1 cellular context compared by ENCODE assay signal in the genomic region with DNA sequence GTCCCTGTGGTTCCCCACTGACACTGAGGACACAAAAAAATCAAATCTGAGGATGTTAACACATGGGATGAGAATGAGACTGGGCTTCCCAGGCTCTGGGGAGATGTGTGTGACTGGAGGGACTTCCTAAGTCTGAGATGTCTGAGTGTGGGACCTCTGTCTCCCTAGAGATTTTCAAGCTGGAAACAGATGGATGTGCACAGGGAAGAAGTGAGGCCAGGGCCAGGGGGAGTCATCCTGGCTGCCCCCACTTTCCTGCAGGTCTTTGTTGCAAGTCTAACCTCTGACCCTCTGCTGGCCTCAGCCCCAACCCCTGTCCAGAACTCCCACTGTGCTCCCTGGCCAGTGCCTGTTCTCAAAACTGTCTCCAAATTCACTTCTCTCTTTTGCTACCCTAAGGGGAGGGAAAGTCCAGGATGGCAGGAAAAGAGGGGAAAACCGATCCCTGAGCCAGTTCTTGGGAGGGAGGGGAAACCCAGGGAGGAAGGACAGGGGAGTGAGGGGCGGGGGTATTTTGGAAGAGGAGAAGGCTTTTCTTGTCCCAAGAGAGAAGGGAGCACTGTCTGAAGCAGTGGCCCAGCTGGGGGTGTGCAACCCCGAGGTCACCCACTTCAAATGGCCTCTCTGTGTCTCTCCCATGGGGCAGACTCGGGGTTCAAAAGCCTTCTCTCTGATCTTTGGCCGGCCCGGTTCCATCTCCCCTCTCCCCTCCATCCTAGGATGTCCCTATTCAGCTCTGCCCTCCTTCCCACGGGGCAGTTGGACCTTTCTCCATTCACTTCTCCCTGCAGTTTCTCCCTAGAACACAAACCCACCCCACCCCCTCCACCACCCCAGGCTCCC.
TF ChIP-seq lines count a peak whose summit lies in the region.

No MANE protein-coding gene starts in this region.

TF ChIP-seq in K562, 482 proteins besides CTCF, POLR2A, EP300 and RAD21 (continues in another document):
- TF ChIP-seq JUN (IDR thresholded peaks at IDR 0.05; ENCODE audit: borderline replicate concordance, low read depth, low read length) (no peak), JUN (CRISPR knock-in tag; IDR thresholded peaks at IDR 0.05; ENCODE audit: borderline replicate concordance) (peak; percentile 77; the same call in 1 of the 2 replicates), FOXA3 (CRISPR knock-in tag; conservative IDR thresholded peaks at IDR 0.05 in 1 of 2, IDR thresholded peaks at IDR 0.05 in 1 of 2) (peak in 1 of 2 experiments; percentile 71; a peak in 2 of 4 replicates), TEAD4 (IDR thresholded peaks at IDR 0.05; ENCODE audit: low read length) (no peak), TEAD4 (CRISPR knock-in tag; IDR thresholded peaks at IDR 0.05; ENCODE audit: borderline replicate concordance) (peak; percentile 48; the same call in 1 of the 2 replicates), HDGF (IDR thresholded peaks at IDR 0.05) (0 out of 2 replicates have a peak, but pooled peaks have one; percentile 2), ZNF263 (CRISPR knock-in tag; IDR thresholded peaks at IDR 0.05; ENCODE audit: borderline replicate concordance) (peak; percentile 84), ZNF324 (CRISPR knock-in tag; IDR thresholded peaks at IDR 0.05) (no peak), FOXP1 (CRISPR knock-in tag; IDR thresholded peaks at IDR 0.05) (0 out of 2 replicates have a peak, but pooled peaks have one; percentile 71), NR2C2 (CRISPR knock-in tag; IDR thresholded peaks at IDR 0.05) (no peak), NR2C2 (tag; IDR thresholded peaks at IDR 0.05) (peak; percentile 74), ZNF75A (CRISPR knock-in tag; IDR thresholded peaks at IDR 0.05) (no peak), ELF2 (CRISPR knock-in tag; IDR thresholded peaks at IDR 0.05) (0 out of 2 replicates have a peak, but pooled peaks have one; percentile 16), ZNF143 (CRISPR knock-in tag; IDR thresholded peaks at IDR 0.05) (peak; percentile 50; the same call in 1 of the 2 replicates), STAT5B (CRISPR knock-in tag; IDR thresholded peaks at IDR 0.05) (no peak), BMI1 (IDR thresholded peaks at IDR 0.05; ENCODE audit: low read length) (no peak), NONO (IDR thresholded peaks at IDR 0.05; ENCODE audit: low read depth in 2 of 2, low read length in 1 of 2) (no peak), CC2D1A (IDR thresholded peaks at IDR 0.05) (no peak), MEF2D (tag; conservative IDR thresholded peaks at IDR 0.05; ENCODE audit: low read depth) (no peak), KDM5B (IDR thresholded peaks at IDR 0.05; ENCODE audit: insufficient replicate concordance, low read depth, low read length) (peak; percentile 8), POLR2AphosphoS5 (IDR thresholded peaks at IDR 0.05; ENCODE audit: control insufficient read depth, insufficient read depth, low read depth, low read length) (no peak), ZC3H4 (CRISPR knock-in tag; IDR thresholded peaks at IDR 0.05; ENCODE audit: borderline replicate concordance) (0 out of 2 replicates have a peak, but pooled peaks have one; percentile 44), ZNF232 (CRISPR knock-in tag; IDR thresholded peaks at IDR 0.05) (0 out of 2 replicates have a peak, but pooled peaks have one; percentile 13), ZNF76 (CRISPR knock-in tag; IDR thresholded peaks at IDR 0.05; ENCODE audit: borderline replicate concordance) (no peak), NR2C1 (IDR thresholded peaks at IDR 0.05) (no peak), NR2C1 (tag; IDR thresholded peaks at IDR 0.05) (peak; percentile 59), SMC3 (conservative IDR thresholded peaks at IDR 0.05; ENCODE audit: insufficient read depth, low read depth, low read length) (no peak), ZBTB7A (IDR thresholded peaks at IDR 0.05; ENCODE audit: borderline replicate concordance, control insufficient read depth, low read depth, low read length) (0 out of 2 replicates have a peak, but pooled peaks have one; percentile 18), TEAD1 (CRISPR knock-in tag; IDR thresholded peaks at IDR 0.05) (0 out of 4 replicates have a peak, but pooled peaks of 1 of the 2 experiments have one; percentile 59)
- TF ChIP-seq, protein P1, sequence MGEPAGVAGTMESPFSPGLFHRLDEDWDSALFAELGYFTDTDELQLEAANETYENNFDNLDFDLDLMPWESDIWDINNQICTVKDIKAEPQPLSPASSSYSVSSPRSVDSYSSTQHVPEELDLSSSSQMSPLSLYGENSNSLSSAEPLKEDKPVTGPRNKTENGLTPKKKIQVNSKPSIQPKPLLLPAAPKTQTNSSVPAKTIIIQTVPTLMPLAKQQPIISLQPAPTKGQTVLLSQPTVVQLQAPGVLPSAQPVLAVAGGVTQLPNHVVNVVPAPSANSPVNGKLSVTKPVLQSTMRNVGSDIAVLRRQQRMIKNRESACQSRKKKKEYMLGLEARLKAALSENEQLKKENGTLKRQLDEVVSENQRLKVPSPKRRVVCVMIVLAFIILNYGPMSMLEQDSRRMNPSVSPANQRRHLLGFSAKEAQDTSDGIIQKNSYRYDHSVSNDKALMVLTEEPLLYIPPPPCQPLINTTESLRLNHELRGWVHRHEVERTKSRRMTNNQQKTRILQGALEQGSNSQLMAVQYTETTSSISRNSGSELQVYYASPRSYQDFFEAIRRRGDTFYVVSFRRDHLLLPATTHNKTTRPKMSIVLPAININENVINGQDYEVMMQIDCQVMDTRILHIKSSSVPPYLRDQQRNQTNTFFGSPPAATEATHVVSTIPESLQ (CRISPR knock-in tag; IDR thresholded peaks at IDR 0.05): no peak
- TF ChIP-seq, protein P2, sequence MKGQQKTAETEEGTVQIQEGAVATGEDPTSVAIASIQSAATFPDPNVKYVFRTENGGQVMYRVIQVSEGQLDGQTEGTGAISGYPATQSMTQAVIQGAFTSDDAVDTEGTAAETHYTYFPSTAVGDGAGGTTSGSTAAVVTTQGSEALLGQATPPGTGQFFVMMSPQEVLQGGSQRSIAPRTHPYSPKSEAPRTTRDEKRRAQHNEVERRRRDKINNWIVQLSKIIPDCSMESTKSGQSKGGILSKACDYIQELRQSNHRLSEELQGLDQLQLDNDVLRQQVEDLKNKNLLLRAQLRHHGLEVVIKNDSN (CRISPR knock-in tag; IDR thresholded peaks at IDR 0.05): peak; percentile 44; the same call in 1 of the 2 replicates
- TF ChIP-seq, protein P3, sequence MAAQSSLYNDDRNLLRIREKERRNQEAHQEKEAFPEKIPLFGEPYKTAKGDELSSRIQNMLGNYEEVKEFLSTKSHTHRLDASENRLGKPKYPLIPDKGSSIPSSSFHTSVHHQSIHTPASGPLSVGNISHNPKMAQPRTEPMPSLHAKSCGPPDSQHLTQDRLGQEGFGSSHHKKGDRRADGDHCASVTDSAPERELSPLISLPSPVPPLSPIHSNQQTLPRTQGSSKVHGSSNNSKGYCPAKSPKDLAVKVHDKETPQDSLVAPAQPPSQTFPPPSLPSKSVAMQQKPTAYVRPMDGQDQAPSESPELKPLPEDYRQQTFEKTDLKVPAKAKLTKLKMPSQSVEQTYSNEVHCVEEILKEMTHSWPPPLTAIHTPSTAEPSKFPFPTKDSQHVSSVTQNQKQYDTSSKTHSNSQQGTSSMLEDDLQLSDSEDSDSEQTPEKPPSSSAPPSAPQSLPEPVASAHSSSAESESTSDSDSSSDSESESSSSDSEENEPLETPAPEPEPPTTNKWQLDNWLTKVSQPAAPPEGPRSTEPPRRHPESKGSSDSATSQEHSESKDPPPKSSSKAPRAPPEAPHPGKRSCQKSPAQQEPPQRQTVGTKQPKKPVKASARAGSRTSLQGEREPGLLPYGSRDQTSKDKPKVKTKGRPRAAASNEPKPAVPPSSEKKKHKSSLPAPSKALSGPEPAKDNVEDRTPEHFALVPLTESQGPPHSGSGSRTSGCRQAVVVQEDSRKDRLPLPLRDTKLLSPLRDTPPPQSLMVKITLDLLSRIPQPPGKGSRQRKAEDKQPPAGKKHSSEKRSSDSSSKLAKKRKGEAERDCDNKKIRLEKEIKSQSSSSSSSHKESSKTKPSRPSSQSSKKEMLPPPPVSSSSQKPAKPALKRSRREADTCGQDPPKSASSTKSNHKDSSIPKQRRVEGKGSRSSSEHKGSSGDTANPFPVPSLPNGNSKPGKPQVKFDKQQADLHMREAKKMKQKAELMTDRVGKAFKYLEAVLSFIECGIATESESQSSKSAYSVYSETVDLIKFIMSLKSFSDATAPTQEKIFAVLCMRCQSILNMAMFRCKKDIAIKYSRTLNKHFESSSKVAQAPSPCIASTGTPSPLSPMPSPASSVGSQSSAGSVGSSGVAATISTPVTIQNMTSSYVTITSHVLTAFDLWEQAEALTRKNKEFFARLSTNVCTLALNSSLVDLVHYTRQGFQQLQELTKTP (IDR thresholded peaks at IDR 0.05; ENCODE audit: low read depth in 1 of 2, partially characterized antibody in 2 of 2): peak in 1 of 2 experiments; percentile 19
- TF ChIP-seq, protein P4, sequence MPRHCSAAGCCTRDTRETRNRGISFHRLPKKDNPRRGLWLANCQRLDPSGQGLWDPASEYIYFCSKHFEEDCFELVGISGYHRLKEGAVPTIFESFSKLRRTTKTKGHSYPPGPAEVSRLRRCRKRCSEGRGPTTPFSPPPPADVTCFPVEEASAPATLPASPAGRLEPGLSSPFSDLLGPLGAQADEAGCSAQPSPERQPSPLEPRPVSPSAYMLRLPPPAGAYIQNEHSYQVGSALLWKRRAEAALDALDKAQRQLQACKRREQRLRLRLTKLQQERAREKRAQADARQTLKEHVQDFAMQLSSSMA (CRISPR knock-in tag; IDR thresholded peaks at IDR 0.05): no peak
- TF ChIP-seq, protein P5, sequence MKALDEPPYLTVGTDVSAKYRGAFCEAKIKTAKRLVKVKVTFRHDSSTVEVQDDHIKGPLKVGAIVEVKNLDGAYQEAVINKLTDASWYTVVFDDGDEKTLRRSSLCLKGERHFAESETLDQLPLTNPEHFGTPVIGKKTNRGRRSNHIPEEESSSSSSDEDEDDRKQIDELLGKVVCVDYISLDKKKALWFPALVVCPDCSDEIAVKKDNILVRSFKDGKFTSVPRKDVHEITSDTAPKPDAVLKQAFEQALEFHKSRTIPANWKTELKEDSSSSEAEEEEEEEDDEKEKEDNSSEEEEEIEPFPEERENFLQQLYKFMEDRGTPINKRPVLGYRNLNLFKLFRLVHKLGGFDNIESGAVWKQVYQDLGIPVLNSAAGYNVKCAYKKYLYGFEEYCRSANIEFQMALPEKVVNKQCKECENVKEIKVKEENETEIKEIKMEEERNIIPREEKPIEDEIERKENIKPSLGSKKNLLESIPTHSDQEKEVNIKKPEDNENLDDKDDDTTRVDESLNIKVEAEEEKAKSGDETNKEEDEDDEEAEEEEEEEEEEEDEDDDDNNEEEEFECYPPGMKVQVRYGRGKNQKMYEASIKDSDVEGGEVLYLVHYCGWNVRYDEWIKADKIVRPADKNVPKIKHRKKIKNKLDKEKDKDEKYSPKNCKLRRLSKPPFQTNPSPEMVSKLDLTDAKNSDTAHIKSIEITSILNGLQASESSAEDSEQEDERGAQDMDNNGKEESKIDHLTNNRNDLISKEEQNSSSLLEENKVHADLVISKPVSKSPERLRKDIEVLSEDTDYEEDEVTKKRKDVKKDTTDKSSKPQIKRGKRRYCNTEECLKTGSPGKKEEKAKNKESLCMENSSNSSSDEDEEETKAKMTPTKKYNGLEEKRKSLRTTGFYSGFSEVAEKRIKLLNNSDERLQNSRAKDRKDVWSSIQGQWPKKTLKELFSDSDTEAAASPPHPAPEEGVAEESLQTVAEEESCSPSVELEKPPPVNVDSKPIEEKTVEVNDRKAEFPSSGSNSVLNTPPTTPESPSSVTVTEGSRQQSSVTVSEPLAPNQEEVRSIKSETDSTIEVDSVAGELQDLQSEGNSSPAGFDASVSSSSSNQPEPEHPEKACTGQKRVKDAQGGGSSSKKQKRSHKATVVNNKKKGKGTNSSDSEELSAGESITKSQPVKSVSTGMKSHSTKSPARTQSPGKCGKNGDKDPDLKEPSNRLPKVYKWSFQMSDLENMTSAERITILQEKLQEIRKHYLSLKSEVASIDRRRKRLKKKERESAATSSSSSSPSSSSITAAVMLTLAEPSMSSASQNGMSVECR (CRISPR knock-in tag; IDR thresholded peaks at IDR 0.05): peak; percentile 83
- TF ChIP-seq, protein P6, sequence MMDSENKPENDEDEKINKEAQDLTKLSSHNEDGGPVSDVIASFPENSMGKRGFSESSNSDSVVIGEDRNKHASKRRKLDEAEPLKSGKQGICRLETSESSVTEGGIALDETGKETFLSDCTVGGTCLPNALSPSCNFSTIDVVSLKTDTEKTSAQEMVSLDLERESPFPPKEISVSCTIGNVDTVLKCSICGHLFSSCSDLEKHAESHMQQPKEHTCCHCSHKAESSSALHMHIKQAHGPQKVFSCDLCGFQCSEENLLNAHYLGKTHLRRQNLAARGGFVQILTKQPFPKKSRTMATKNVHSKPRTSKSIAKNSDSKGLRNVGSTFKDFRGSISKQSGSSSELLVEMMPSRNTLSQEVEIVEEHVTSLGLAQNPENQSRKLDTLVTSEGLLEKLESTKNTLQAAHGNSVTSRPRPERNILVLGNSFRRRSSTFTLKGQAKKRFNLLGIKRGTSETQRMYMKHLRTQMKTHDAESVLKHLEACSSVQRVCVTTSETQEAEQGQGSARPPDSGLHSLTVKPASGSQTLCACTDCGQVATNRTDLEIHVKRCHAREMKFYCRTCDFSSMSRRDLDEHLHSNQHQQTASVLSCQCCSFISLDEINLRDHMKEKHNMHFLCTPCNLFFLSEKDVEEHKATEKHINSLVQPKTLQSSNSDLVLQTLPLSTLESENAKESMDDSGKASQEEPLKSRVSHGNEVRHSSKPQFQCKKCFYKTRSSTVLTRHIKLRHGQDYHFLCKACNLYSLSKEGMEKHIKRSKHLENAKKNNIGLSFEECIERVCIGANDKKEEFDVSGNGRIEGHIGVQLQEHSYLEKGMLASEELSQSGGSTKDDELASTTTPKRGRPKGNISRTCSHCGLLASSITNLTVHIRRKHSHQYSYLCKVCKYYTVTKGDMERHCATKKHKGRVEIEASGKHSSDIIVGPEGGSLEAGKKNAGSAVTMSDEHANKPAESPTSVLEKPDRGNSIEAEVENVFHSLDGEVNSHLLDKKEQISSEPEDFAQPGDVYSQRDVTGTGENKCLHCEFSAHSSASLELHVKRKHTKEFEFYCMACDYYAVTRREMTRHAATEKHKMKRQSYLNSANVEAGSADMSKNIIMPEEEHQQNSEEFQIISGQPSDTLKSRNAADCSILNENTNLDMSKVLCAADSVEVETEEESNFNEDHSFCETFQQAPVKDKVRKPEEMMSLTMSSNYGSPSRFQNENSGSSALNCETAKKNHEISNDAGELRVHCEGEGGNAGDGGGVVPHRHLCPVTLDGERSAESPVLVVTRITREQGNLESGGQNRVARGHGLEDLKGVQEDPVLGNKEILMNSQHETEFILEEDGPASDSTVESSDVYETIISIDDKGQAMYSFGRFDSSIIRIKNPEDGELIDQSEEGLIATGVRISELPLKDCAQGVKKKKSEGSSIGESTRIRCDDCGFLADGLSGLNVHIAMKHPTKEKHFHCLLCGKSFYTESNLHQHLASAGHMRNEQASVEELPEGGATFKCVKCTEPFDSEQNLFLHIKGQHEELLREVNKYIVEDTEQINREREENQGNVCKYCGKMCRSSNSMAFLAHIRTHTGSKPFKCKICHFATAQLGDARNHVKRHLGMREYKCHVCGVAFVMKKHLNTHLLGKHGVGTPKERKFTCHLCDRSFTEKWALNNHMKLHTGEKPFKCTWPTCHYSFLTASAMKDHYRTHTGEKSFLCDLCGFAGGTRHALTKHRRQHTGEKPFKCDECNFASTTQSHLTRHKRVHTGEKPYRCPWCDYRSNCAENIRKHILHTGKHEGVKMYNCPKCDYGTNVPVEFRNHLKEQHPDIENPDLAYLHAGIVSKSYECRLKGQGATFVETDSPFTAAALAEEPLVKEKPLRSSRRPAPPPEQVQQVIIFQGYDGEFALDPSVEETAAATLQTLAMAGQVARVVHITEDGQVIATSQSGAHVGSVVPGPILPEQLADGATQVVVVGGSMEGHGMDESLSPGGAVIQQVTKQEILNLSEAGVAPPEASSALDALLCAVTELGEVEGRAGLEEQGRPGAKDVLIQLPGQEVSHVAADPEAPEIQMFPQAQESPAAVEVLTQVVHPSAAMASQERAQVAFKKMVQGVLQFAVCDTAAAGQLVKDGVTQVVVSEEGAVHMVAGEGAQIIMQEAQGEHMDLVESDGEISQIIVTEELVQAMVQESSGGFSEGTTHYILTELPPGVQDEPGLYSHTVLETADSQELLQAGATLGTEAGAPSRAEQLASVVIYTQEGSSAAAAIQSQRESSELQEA (IDR thresholded peaks at IDR 0.05; ENCODE audit: low read depth): 0 out of 2 replicates have a peak, but pooled peaks have one; percentile 3
